In the genomic region with DNA sequence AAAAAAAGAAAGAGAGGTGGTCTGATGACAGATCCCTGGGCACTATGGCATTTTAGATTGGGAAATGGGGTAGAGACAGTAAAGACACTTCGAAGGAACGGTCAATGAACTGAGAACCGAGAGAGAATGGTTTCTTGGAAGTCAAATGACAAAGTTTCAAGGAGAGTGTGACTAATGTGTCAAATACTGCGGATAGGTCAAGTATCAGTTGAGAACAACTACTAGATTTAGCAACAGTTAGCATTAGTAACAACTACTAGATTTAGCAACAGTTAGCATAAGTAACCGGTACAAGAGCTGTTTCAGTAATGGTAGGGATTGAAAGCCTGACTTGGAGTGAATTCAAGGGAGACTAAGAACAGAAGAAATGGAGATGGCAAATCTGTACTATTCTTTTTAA, we compare ENCODE assay signal across 23 cellular contexts.
"Had no signal": no experiment of that assay in that cellular context is flagged by ENCODE, and none has a peak within 500 bp of the region (broad histone marks: within the 10 kb centered on the region; RNA-seq: fewer than 3 reads in every experiment).

No MANE protein-coding gene starts in this region.

- DNase-seq: activated B cell treated with CpG ODN at 0.5 μM for 24 hours; activated CD4-positive, alpha-beta T cell treated with anti-CD3 and anti-CD28 coated beads, Interleukin-2, amount 50 U/mL, for 4 hours; activated effector memory CD4-positive, alpha-beta T cell treated with anti-CD3 and anti-CD28 coated beads, Interleukin-2, amount 50 U/mL, for 16 hours; activated naive CD4-positive, alpha-beta T cell treated with anti-CD3 and anti-CD28 coated beads for 36 hours; amniotic stem cell; brain microvascular endothelial cell; dorsolateral prefrontal cortex; effector memory CD4-positive, alpha-beta T cell; erythroblast; hypothalamus; immature natural killer cell; kidney; left colon; midbrain; naive thymus-derived CD8-positive, alpha-beta T cell; occipital lobe; spleen; stimulated activated naive CD4-positive, alpha-beta T cell treated with Interleukin-2 at 50 U/mL for 16 hours; T-cell had no signal

- H3K9ac ChIP-seq: parathyroid adenoma had no signal

- H3K9me3 ChIP-seq: right atrium auricular region, spleen had no signal

- H3K36me3 ChIP-seq: brain microvascular endothelial cell, right atrium auricular region had no signal

- ATAC-seq: left colon; naive thymus-derived CD8-positive, alpha-beta T cell; T-cell had no signal

- H3K27me3 ChIP-seq: brain microvascular endothelial cell, dorsolateral prefrontal cortex, right atrium auricular region, spleen had no signal

- H2AFZ ChIP-seq: parathyroid adenoma had no signal

- H3K79me2 ChIP-seq: parathyroid adenoma had no signal

- H3K4me1 ChIP-seq: parathyroid adenoma, right atrium auricular region had no signal

- H3K4me3 ChIP-seq: coronary artery, dorsolateral prefrontal cortex, right atrium auricular region, spleen had no signal

- FAIRE-seq: astrocyte, kidney had no signal

- H3K27ac ChIP-seq: brain microvascular endothelial cell, coronary artery, dorsolateral prefrontal cortex, parathyroid adenoma, right atrium auricular region, spleen had no signal
